In the genomic region with DNA sequence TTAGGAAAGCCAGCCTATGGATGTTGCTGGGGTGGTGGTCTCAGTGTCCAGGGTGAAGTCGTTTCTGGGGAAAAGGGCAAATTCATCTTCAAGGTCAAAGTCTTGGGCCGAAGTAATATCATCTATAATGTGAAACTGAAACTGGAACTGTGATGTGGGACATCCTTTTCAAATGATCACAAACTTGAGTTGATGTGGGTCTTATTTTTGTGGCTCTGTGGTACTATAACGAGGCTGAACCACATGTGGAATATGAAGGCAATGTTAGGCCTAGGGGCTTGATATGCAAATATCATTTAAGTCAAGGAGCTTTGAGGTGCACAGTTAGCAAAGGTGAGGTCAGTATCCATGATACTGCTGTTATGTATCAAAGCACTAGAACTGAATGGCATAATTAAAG, we compare ENCODE assay signal across 1 cellular context.
TF ChIP-seq lines count a peak whose summit lies in the region.

No MANE protein-coding gene starts in this region.

TF ChIP-seq in GM23338, 12 proteins besides CTCF, POLR2A, EP300 and RAD21 (continued from another document):
- TF ChIP-seq, protein P1, sequence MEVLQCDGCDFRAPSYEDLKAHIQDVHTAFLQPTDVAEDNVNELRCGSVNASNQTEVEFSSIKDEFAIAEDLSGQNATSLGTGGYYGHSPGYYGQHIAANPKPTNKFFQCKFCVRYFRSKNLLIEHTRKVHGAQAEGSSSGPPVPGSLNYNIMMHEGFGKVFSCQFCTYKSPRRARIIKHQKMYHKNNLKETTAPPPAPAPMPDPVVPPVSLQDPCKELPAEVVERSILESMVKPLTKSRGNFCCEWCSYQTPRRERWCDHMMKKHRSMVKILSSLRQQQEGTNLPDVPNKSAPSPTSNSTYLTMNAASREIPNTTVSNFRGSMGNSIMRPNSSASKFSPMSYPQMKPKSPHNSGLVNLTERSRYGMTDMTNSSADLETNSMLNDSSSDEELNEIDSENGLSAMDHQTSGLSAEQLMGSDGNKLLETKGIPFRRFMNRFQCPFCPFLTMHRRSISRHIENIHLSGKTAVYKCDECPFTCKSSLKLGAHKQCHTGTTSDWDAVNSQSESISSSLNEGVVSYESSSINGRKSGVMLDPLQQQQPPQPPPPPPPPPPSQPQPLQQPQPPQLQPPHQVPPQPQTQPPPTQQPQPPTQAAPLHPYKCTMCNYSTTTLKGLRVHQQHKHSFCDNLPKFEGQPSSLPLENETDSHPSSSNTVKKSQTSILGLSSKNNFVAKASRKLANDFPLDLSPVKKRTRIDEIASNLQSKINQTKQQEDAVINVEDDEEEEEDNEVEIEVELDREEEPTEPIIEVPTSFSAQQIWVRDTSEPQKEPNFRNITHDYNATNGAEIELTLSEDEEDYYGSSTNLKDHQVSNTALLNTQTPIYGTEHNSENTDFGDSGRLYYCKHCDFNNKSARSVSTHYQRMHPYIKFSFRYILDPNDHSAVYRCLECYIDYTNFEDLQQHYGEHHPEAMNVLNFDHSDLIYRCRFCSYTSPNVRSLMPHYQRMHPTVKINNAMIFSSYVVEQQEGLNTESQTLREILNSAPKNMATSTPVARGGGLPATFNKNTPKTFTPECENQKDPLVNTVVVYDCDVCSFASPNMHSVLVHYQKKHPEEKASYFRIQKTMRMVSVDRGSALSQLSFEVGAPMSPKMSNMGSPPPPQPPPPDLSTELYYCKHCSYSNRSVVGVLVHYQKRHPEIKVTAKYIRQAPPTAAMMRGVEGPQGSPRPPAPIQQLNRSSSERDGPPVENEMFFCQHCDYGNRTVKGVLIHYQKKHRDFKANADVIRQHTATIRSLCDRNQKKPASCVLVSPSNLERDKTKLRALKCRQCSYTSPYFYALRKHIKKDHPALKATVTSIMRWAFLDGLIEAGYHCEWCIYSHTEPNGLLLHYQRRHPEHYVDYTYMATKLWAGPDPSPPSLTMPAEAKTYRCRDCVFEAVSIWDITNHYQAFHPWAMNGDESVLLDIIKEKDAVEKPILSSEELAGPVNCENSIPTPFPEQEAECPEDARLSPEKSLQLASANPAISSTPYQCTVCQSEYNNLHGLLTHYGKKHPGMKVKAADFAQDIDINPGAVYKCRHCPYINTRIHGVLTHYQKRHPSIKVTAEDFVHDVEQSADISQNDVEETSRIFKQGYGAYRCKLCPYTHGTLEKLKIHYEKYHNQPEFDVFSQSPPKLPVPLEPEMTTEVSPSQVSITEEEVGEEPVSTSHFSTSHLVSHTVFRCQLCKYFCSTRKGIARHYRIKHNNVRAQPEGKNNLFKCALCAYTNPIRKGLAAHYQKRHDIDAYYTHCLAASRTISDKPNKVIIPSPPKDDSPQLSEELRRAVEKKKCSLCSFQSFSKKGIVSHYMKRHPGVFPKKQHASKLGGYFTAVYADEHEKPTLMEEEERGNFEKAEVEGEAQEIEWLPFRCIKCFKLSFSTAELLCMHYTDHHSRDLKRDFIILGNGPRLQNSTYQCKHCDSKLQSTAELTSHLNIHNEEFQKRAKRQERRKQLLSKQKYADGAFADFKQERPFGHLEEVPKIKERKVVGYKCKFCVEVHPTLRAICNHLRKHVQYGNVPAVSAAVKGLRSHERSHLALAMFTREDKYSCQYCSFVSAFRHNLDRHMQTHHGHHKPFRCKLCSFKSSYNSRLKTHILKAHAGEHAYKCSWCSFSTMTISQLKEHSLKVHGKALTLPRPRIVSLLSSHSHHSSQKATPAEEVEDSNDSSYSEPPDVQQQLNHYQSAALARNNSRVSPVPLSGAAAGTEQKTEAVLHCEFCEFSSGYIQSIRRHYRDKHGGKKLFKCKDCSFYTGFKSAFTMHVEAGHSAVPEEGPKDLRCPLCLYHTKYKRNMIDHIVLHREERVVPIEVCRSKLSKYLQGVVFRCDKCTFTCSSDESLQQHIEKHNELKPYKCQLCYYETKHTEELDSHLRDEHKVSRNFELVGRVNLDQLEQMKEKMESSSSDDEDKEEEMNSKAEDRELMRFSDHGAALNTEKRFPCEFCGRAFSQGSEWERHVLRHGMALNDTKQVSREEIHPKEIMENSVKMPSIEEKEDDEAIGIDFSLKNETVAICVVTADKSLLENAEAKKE (CRISPR knock-in tag; IDR thresholded peaks at IDR 0.05) = no peak
- TF ChIP-seq JUNB (IDR thresholded peaks at IDR 0.05; ENCODE audit: unreplicated experiment) (no peak), ZNF114 (CRISPR knock-in tag; IDR thresholded peaks at IDR 0.05) (no peak), EZH2 (IDR thresholded peaks at IDR 0.05; ENCODE audit: low read depth, unreplicated experiment) (no peak), STAT1 (IDR thresholded peaks at IDR 0.05; ENCODE audit: unreplicated experiment) (no peak), NANOG (IDR thresholded peaks at IDR 0.05; ENCODE audit: borderline replicate concordance) (no peak)
- TF ChIP-seq, protein P2, sequence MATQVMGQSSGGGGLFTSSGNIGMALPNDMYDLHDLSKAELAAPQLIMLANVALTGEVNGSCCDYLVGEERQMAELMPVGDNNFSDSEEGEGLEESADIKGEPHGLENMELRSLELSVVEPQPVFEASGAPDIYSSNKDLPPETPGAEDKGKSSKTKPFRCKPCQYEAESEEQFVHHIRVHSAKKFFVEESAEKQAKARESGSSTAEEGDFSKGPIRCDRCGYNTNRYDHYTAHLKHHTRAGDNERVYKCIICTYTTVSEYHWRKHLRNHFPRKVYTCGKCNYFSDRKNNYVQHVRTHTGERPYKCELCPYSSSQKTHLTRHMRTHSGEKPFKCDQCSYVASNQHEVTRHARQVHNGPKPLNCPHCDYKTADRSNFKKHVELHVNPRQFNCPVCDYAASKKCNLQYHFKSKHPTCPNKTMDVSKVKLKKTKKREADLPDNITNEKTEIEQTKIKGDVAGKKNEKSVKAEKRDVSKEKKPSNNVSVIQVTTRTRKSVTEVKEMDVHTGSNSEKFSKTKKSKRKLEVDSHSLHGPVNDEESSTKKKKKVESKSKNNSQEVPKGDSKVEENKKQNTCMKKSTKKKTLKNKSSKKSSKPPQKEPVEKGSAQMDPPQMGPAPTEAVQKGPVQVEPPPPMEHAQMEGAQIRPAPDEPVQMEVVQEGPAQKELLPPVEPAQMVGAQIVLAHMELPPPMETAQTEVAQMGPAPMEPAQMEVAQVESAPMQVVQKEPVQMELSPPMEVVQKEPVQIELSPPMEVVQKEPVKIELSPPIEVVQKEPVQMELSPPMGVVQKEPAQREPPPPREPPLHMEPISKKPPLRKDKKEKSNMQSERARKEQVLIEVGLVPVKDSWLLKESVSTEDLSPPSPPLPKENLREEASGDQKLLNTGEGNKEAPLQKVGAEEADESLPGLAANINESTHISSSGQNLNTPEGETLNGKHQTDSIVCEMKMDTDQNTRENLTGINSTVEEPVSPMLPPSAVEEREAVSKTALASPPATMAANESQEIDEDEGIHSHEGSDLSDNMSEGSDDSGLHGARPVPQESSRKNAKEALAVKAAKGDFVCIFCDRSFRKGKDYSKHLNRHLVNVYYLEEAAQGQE (IDR thresholded peaks at IDR 0.05; ENCODE audit: unreplicated experiment) = no peak
- TF ChIP-seq, protein P3, sequence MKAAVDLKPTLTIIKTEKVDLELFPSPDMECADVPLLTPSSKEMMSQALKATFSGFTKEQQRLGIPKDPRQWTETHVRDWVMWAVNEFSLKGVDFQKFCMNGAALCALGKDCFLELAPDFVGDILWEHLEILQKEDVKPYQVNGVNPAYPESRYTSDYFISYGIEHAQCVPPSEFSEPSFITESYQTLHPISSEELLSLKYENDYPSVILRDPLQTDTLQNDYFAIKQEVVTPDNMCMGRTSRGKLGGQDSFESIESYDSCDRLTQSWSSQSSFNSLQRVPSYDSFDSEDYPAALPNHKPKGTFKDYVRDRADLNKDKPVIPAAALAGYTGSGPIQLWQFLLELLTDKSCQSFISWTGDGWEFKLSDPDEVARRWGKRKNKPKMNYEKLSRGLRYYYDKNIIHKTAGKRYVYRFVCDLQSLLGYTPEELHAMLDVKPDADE (IDR thresholded peaks at IDR 0.05) = no peak
